Comparison of ENCODE assay signal across 21 cellular contexts in genomic region chr10:113424984-113425383, GRCh38.
A peak's percentile ranks its signal among the peaks of the same experiment; 100 is the strongest.
DNase-seq lines count a peak whose midpoint lies in the region; ATAC-seq and TF ChIP-seq lines count a peak whose summit lies in the region.
"Had no signal": no experiment of that assay in that cellular context is flagged by ENCODE, and none has a peak within 500 bp of the region (broad histone marks: within the 10 kb centered on the region; RNA-seq: fewer than 3 reads in every experiment).

No MANE protein-coding gene starts in this region.

- H3K27ac ChIP-seq in heart right ventricle (peak overlapping the region in 2 of 10 donors; percentile 8 to 16), mesenchymal stem cell (ENCODE audit: low read length, poor library complexity, severe bottlenecking) (no peak overlapping the region), uterus (peak overlapping the region; percentile 14 to 40)
- H3K27ac ChIP-seq: BLaER1 treated with 17β-estradiol and CSF1 and Interleukin-3, amounts not matched to agents 10 nM and 100 nM; SK-N-MC had no signal

- H2AFZ ChIP-seq in mesenchymal stem cell (ENCODE audit: low read depth, low read length) = no peak overlapping the region

- 70 to 74% methylated on average over 3 of the region's 3 CpGs for WGBS in heart right ventricle, 2 donors
- WGBS in mesenchymal stem cell = 86% methylated on average over 3 of the region's 3 CpGs

- no peak overlapping the region for H2BK15ac ChIP-seq in mesenchymal stem cell (ENCODE audit: low read depth, poor library complexity, severe bottlenecking)

- TF ChIP-seq POLR2A in uterus (IDR thresholded peaks at IDR 0.05) = no peak

- H3K18ac ChIP-seq in mesenchymal stem cell (ENCODE audit: low read depth in 1 of 2, low read length in 2 of 2) = no peak overlapping the region

- no peak overlapping the region for H4K91ac ChIP-seq in mesenchymal stem cell (ENCODE audit: low read length)

- no peak overlapping the region for H2AK5ac ChIP-seq in mesenchymal stem cell (ENCODE audit: low read length, severe bottlenecking)

- H3K36me3 ChIP-seq in heart right ventricle = no peaks in the 10 kb centered on the region
- H3K36me3 ChIP-seq in adipocyte (ENCODE audit: control insufficient read depth, insufficient read depth, low read length, severe bottlenecking) = no peaks in the 10 kb centered on the region
- H3K36me3 ChIP-seq in mesenchymal stem cell (ENCODE audit: control insufficient read depth in 1 of 2, insufficient read depth in 2 of 2, low read depth in 1 of 2, low read length in 2 of 2) = no peaks in the 10 kb centered on the region
- no peaks in the 10 kb centered on the region for H3K36me3 ChIP-seq in uterus
- H3K36me3 ChIP-seq: BLaER1 treated with 17β-estradiol and CSF1 and Interleukin-3, amounts not matched to agents 10 nM and 100 nM; HAP-1 had no signal

- H3K23ac ChIP-seq in mesenchymal stem cell (ENCODE audit: low read length in 2 of 2) = no peak overlapping the region

- no peaks in the 10 kb centered on the region for H3K79me1 ChIP-seq in mesenchymal stem cell (replicated peaks; ENCODE audit: low read length, poor library complexity, severe bottlenecking)

- no peak overlapping the region for H2BK12ac ChIP-seq in mesenchymal stem cell (ENCODE audit: low read length in 2 of 2)

- H3K9ac ChIP-seq in adipocyte (ENCODE audit: low read length) = peak overlapping the region; percentile 44
- H3K9ac ChIP-seq in mesenchymal stem cell (ENCODE audit: low read length) = peak overlapping the region; percentile 5
- H3K9ac ChIP-seq: BLaER1 treated with 17β-estradiol and CSF1 and Interleukin-3, amounts not matched to agents 10 nM and 100 nM had no signal

- TF ChIP-seq CTCF in heart right ventricle (IDR thresholded peaks at IDR 0.05) (no peak), uterus (IDR thresholded peaks at IDR 0.05) (no peak)

- H3K14ac ChIP-seq in mesenchymal stem cell (ENCODE audit: low read length in 2 of 2) = peak overlapping the region in 1 of 2 experiments; percentile 39

- DNase-seq in Right ventricle myocardium inferior (ENCODE audit: missing footprints) (no peak), heart right ventricle (no peak), adipocyte (ENCODE audit: low read depth) (no peak), mesenchymal stem cell (no peak), uterus (no peak), HCEC 1CT (no peak), NCI-H2107 treated with DMSO at 0.1 percent for 48 hours (lab: John Stamatoyannopoulos, UW; ENCODE audit: unreplicated experiment) (no peak)
- DNase-seq: AML-193; Caco-2; CD4-positive, alpha-beta T cell; DMS 273 treated with DMSO at 0.1 percent for 48 hours; DND-41; GOT3; NCI-H1048; NCI-H1694; NCI-H526 treated with DMSO at 0.1 percent for 48 hours; RPMI8226; SIG-M5 had no signal

- H3K27me3 ChIP-seq in heart right ventricle (peaks cover 0 to 6% (median 0%) of the 10 kb centered on the region in 7 donors), adipocyte (replicated peaks; ENCODE audit: control insufficient read depth, insufficient read depth, low read length) (peaks cover 5% of the 10 kb centered on the region), mesenchymal stem cell (ENCODE audit: control insufficient read depth in 1 of 2, insufficient read depth in 1 of 2, low read length in 2 of 2) (peaks cover 0 to 5% of the 10 kb centered on the region in 2 experiments), uterus (no peaks in the 10 kb centered on the region)
- H3K27me3 ChIP-seq: BLaER1 treated with 17β-estradiol and CSF1 and Interleukin-3, amounts not matched to agents 10 nM and 100 nM had no signal

- H3K4me3 ChIP-seq in heart right ventricle (no peak overlapping the region), adipocyte (ENCODE audit: low read length) (no peak overlapping the region), mesenchymal stem cell (ENCODE audit: insufficient read depth in 1 of 2, low read depth in 1 of 2, low read length in 2 of 2) (no peak overlapping the region), uterus (no peak overlapping the region)
- H3K4me3 ChIP-seq: BLaER1 treated with 17β-estradiol and CSF1 and Interleukin-3, amounts not matched to agents 10 nM and 100 nM; HAP-1; SK-N-MC had no signal

- H2BK120ac ChIP-seq in mesenchymal stem cell (ENCODE audit: low read depth, low read length) = no peak overlapping the region

- H3K4ac ChIP-seq in mesenchymal stem cell (ENCODE audit: low read depth in 1 of 2, low read length in 2 of 2) = no peak overlapping the region

- peaks cover 0 to 17% (median 10%) of the 10 kb centered on the region in 9 donors for H3K4me1 ChIP-seq in heart right ventricle
- peaks cover 28% of the 10 kb centered on the region for H3K4me1 ChIP-seq in adipocyte (ENCODE audit: control insufficient read depth, insufficient read depth, low read length)
- peaks cover 5% of the 10 kb centered on the region for H3K4me1 ChIP-seq in mesenchymal stem cell (ENCODE audit: control insufficient read depth, insufficient read depth, low read depth, low read length)
- H3K4me1 ChIP-seq in uterus = no peaks in the 10 kb centered on the region
- H3K4me1 ChIP-seq: HAP-1 had no signal

- no peak overlapping the region for H2BK5ac ChIP-seq in mesenchymal stem cell (ENCODE audit: low read depth, low read length, poor library complexity, severe bottlenecking)

- no peak overlapping the region for H4K8ac ChIP-seq in mesenchymal stem cell (ENCODE audit: low read length)

- intact Hi-C loops in Right ventricle myocardium inferior (cut with DNase I) (no loop called here), heart right ventricle (cut with DNase I) (no loop called here), uterus (cut with DNase I; ENCODE audit: low total_unique reads) (no loop called here)

- peak; percentile 51 for ATAC-seq in Right ventricle myocardium inferior
- no peak for ATAC-seq in heart right ventricle

- H3K4me2 ChIP-seq in mesenchymal stem cell (ENCODE audit: low read length, poor library complexity, severe bottlenecking) = no peak overlapping the region
- H3K4me2 ChIP-seq: BLaER1 treated with 17β-estradiol and CSF1 and Interleukin-3, amounts not matched to agents 10 nM and 100 nM had no signal

- peaks cover 0 to 14% (median 6%) of the 10 kb centered on the region in 11 donors for H3K9me3 ChIP-seq in heart right ventricle
- peaks cover 9% of the 10 kb centered on the region for H3K9me3 ChIP-seq in adipocyte (ENCODE audit: control insufficient read depth, low read length)
- peaks cover 9% of the 10 kb centered on the region for H3K9me3 ChIP-seq in mesenchymal stem cell (ENCODE audit: control insufficient read depth, low read length)
- peaks cover 0 to under 1% of the 10 kb centered on the region in 2 donors for H3K9me3 ChIP-seq in uterus
- H3K9me3 ChIP-seq: HAP-1 had no signal
